8 cellular contexts compared by ENCODE assay signal in the genomic region with DNA sequence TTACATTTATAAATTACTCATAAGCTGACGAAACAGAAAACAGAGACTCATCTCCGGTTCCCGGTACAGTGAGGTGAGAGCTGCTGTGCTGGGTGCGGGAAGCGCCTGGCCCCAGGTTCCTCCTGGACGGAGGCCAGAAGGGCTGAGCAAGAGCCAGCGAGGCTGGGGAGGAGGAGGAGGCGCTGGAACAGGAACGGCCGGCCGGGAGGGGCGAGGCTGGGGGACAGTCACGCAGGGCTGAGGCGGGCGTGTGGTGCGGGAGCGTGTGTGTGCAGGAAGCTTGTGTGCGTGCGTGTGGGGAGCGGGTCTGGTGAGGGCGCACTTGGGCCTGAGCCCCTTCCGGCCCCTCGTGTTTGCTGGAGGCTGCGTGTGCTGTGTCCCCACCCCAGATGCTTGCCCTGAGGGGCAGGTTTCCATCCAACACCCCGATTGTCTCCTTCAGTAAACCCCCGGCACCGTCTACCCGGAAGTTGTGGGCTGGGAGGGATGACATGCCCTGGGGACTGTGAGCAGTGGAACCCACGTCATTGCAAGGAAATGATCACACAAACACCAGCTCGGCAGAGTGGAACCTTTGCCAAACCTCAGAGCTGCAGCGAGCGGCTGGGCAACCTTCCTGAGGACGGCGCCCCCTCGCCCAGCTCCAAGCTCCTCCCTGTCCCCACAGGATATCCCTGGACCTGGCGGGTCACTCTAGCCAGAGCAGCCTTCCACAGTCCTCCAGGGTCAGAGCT. TPM values are rescaled to one million over a fixed set of nuclear protein-coding genes. Genes with fewer than 3 reads are reported as not detected.
DNase-seq lines count a peak whose midpoint lies in the region; TF ChIP-seq lines count a peak whose summit lies in the region.

No MANE protein-coding gene starts in this region.

- H3K9me3 ChIP-seq in vagina, result no peaks in the 10 kb centered on the region

- peak; percentile 81 for DNase-seq in Ammon's horn (ENCODE audit: low spot score)
- DNase-seq in HT1080 (ENCODE audit: low read depth), result peak; percentile 96
- peak; percentile 51 to 81 for DNase-seq in SW 1271 (lab: John Stamatoyannopoulos, UW)
- peak; percentile 88 for DNase-seq in activated naive CD8-positive, alpha-beta T cell treated with anti-CD3 and anti-CD28 coated beads, Interleukin-2, amount 50 U/mL, for 16 hours (ENCODE audit: low read depth, low spot score)
- peak; percentile 95 for DNase-seq in cardiac septum (ENCODE audit: low spot score)
- peak; percentile 43 for DNase-seq in retina
- peak in 1 of 2 donors; percentile 96 for DNase-seq in vagina (ENCODE audit: extremely low spot score in 2 of 2)

- H3K4me1 ChIP-seq in vagina, result peaks cover 59% of the 10 kb centered on the region

- H3K36me3 ChIP-seq in vagina, result no peaks in the 10 kb centered on the region

- TF ChIP-seq CTCF in vagina (IDR thresholded peaks at IDR 0.05), result no peak

- TF ChIP-seq POLR2A in GM19193 (IDR thresholded peaks at IDR 0.05; ENCODE audit: extremely low read depth, insufficient read depth, insufficient read length) (peak; percentile 82), vagina (IDR thresholded peaks at IDR 0.05) (peak in 1 of 2 donors; percentile 26)

- peak overlapping the region; percentile 51 to 68 for H3K4me3 ChIP-seq in vagina

- H3K27me3 ChIP-seq in vagina, result no peaks in the 10 kb centered on the region

- peak overlapping the region; percentile 88 for H3K27ac ChIP-seq in vagina

- intact Hi-C loops in cardiac septum (cut with DNase I) (loop anchor here (2.0 kb wide), 1 partner anchor 57 kb away; no protein-coding TSS in a partner anchor), vagina (cut with DNase I) (no loop called here)

RNA-seq across cellular contexts. Expression of gene CD7, which starts 19.4 kb away (rescaled TPM):
- not detected in 2 replicates for total RNA-seq in HT1080 (2014; rRNA removed; shearing (Covaris generic))
- polyA plus RNA-seq in HT1080 (2015; cell fraction: cytosol; rRNA removed), result not detected in 2 replicates
- polyA plus RNA-seq in HT1080 (2015; cell fraction: nucleus; rRNA removed), result not detected in 2 replicates
- total RNA-seq in cardiac septum (0.62 TPM), vagina (5.2 TPM)

RNA-seq across cellular contexts. Expression of gene CSNK1D, which starts 24.5 kb away (rescaled TPM):
- 34.0 and 58.5 TPM in 2 replicates for total RNA-seq in HT1080 (2014; rRNA removed; shearing (Covaris generic))
- 121 and 123 TPM in 2 replicates for polyA plus RNA-seq in HT1080 (2015; cell fraction: cytosol; rRNA removed)
- polyA plus RNA-seq in HT1080 (2015; cell fraction: nucleus; rRNA removed), result 270 and 287 TPM in 2 replicates
- total RNA-seq in cardiac septum, result 80.9 TPM
- total RNA-seq in vagina, result 67.8 TPM

RNA-seq across cellular contexts. Expression of gene SECTM1, which starts 35.6 kb away (rescaled TPM):
- 0.24 TPM in 1 of 2 replicates, not detected in the other for total RNA-seq in HT1080 (2014; rRNA removed; shearing (Covaris generic))
- not detected in 2 replicates for polyA plus RNA-seq in HT1080 (2015; cell fraction: cytosol; rRNA removed)
- not detected in 2 replicates for polyA plus RNA-seq in HT1080 (2015; cell fraction: nucleus; rRNA removed)
- total RNA-seq in cardiac septum (2.0 TPM), vagina (37.1 TPM)

Comparison
In these comparisons a context has a peak if more than half of its experiments do, and no peak if none do; other contexts are left out.
1. RNA of gene SECTM1, which starts 35.6 kb away (total RNA-seq): 37.1 TPM in vagina (single experiment); 2.0 TPM in cardiac septum (single experiment) and 0.24 TPM in HT1080; every median in the first group is over 10 times any median in the second.